Comparison of ENCODE assay signal across 1 cellular context in the genomic region with DNA sequence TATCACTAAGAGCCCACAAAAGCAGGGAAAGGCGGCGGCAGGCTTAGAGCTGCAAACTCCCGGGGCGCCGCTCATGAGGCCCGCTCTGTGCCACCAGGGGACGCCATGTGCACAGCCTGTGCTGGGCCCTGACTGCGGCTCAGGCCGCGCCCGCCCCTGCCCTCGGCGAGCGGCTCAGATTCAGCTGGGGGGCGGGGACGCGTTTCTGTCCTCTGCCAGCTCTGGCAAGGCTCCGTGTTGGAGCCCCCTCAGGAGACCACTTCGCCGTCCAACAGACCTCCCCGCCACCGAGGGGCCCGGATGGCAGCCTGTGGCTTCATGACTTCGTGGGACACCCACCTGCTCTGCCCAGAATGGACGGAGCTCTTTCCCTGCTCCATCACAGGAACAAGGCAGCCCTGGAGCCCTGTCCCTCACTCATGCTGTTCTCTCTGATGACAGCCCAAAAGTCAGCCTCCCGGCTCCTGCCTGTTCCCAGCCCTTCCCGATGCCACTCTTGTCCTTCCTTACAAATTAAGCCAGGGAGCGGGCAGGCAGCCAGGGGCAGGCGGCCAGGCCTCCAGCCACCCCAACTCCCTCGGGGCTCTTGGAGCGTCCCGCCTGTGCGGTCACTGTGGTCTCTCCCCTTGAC.
TF ChIP-seq lines count a peak whose summit lies in the region.

No MANE protein-coding gene starts in this region.

TF ChIP-seq in K562, 482 proteins besides CTCF, POLR2A, EP300 and RAD21 (continued from another document and continues in another):
- TF ChIP-seq, protein P1, sequence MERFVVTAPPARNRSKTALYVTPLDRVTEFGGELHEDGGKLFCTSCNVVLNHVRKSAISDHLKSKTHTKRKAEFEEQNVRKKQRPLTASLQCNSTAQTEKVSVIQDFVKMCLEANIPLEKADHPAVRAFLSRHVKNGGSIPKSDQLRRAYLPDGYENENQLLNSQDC (CRISPR knock-in tag; IDR thresholded peaks at IDR 0.05) = no peak
- TF ChIP-seq, protein P2, sequence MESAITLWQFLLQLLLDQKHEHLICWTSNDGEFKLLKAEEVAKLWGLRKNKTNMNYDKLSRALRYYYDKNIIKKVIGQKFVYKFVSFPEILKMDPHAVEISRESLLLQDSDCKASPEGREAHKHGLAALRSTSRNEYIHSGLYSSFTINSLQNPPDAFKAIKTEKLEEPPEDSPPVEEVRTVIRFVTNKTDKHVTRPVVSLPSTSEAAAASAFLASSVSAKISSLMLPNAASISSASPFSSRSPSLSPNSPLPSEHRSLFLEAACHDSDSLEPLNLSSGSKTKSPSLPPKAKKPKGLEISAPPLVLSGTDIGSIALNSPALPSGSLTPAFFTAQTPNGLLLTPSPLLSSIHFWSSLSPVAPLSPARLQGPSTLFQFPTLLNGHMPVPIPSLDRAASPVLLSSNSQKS (CRISPR knock-in tag; IDR thresholded peaks at IDR 0.05) = no peak
- TF ChIP-seq TEAD1 (CRISPR knock-in tag; IDR thresholded peaks at IDR 0.05) = 0 out of 4 replicates have a peak, but pooled peaks of 1 of the 2 experiments have one; percentile 39
- peak; percentile 97; the same call in 1 of the 2 replicates for TF ChIP-seq STAG1 (CRISPR knock-in tag; IDR thresholded peaks at IDR 0.05; ENCODE audit: borderline replicate concordance)
- TF ChIP-seq RHOXF2B (CRISPR knock-in tag; conservative IDR thresholded peaks at IDR 0.05) = no peak
- TF ChIP-seq NR3C1 (CRISPR knock-in tag; IDR thresholded peaks at IDR 0.05) = no peak
- TF ChIP-seq ZNF354B (CRISPR knock-in tag; IDR thresholded peaks at IDR 0.05) = no peak
- TF ChIP-seq NR2C2 (CRISPR knock-in tag; IDR thresholded peaks at IDR 0.05) = no peak; the same call in 1 of the 2 replicates
- TF ChIP-seq NR2C2 (tag; IDR thresholded peaks at IDR 0.05) = no peak
- no peak for TF ChIP-seq ZNF408 (CRISPR knock-in tag; IDR thresholded peaks at IDR 0.05; ENCODE audit: low read depth)
- TF ChIP-seq PHTF2 (CRISPR knock-in tag; IDR thresholded peaks at IDR 0.05) = no peak
- TF ChIP-seq SUPT5H (IDR thresholded peaks at IDR 0.05) = no peak
- no peak for TF ChIP-seq POLR2AphosphoS5 (IDR thresholded peaks at IDR 0.05; ENCODE audit: control insufficient read depth, insufficient read depth, low read depth, low read length)
- TF ChIP-seq BACH1 (tag; IDR thresholded peaks at IDR 0.05) = no peak
- no peak for TF ChIP-seq TCF7 (IDR thresholded peaks at IDR 0.05; ENCODE audit: borderline replicate concordance)
- TF ChIP-seq, protein P3, sequence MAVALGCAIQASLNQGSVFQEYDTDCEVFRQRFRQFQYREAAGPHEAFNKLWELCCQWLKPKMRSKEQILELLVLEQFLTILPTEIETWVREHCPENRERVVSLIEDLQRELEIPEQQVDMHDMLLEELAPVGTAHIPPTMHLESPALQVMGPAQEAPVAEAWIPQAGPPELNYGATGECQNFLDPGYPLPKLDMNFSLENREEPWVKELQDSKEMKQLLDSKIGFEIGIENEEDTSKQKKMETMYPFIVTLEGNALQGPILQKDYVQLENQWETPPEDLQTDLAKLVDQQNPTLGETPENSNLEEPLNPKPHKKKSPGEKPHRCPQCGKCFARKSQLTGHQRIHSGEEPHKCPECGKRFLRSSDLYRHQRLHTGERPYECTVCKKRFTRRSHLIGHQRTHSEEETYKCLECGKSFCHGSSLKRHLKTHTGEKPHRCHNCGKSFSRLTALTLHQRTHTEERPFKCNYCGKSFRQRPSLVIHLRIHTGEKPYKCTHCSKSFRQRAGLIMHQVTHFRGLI (CRISPR knock-in tag; IDR thresholded peaks at IDR 0.05) = no peak
- TF ChIP-seq ZNF586 (CRISPR knock-in tag; conservative IDR thresholded peaks at IDR 0.05) = no peak
- no peak for TF ChIP-seq ZFP36 (IDR thresholded peaks at IDR 0.05; ENCODE audit: low read depth, low read length, partially characterized antibody)
- TF ChIP-seq, protein P4, sequence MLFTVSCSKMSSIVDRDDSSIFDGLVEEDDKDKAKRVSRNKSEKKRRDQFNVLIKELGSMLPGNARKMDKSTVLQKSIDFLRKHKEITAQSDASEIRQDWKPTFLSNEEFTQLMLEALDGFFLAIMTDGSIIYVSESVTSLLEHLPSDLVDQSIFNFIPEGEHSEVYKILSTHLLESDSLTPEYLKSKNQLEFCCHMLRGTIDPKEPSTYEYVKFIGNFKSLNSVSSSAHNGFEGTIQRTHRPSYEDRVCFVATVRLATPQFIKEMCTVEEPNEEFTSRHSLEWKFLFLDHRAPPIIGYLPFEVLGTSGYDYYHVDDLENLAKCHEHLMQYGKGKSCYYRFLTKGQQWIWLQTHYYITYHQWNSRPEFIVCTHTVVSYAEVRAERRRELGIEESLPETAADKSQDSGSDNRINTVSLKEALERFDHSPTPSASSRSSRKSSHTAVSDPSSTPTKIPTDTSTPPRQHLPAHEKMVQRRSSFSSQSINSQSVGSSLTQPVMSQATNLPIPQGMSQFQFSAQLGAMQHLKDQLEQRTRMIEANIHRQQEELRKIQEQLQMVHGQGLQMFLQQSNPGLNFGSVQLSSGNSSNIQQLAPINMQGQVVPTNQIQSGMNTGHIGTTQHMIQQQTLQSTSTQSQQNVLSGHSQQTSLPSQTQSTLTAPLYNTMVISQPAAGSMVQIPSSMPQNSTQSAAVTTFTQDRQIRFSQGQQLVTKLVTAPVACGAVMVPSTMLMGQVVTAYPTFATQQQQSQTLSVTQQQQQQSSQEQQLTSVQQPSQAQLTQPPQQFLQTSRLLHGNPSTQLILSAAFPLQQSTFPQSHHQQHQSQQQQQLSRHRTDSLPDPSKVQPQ (CRISPR knock-in tag; IDR thresholded peaks at IDR 0.05; ENCODE audit: borderline replicate concordance) = no peak
- TF ChIP-seq HNRNPUL1 (IDR thresholded peaks at IDR 0.05; ENCODE audit: low read length) = no peak
- no peak for TF ChIP-seq KDM5B (IDR thresholded peaks at IDR 0.05; ENCODE audit: insufficient replicate concordance, low read depth, low read length)
- TF ChIP-seq ELF2 (CRISPR knock-in tag; IDR thresholded peaks at IDR 0.05) = no peak
- no peak for TF ChIP-seq KAT2B (IDR thresholded peaks at IDR 0.05; ENCODE audit: low read depth, low read length)
- no peak for TF ChIP-seq TEAD4 (IDR thresholded peaks at IDR 0.05; ENCODE audit: low read length)
- no peak for TF ChIP-seq TEAD4 (CRISPR knock-in tag; IDR thresholded peaks at IDR 0.05; ENCODE audit: borderline replicate concordance)
- TF ChIP-seq PTBP1 (IDR thresholded peaks at IDR 0.05; ENCODE audit: low read depth, low read length) = no peak
- no peak for TF ChIP-seq ZC3H8 (IDR thresholded peaks at IDR 0.05)
- TF ChIP-seq CREB1 (IDR thresholded peaks at IDR 0.05) = 0 out of 2 replicates have a peak, but pooled peaks have one; percentile 5
- 0 out of 2 replicates have a peak, but pooled peaks have one; percentile 40 for TF ChIP-seq CREB1 (CRISPR knock-in tag; IDR thresholded peaks at IDR 0.05)
- TF ChIP-seq, protein P5, sequence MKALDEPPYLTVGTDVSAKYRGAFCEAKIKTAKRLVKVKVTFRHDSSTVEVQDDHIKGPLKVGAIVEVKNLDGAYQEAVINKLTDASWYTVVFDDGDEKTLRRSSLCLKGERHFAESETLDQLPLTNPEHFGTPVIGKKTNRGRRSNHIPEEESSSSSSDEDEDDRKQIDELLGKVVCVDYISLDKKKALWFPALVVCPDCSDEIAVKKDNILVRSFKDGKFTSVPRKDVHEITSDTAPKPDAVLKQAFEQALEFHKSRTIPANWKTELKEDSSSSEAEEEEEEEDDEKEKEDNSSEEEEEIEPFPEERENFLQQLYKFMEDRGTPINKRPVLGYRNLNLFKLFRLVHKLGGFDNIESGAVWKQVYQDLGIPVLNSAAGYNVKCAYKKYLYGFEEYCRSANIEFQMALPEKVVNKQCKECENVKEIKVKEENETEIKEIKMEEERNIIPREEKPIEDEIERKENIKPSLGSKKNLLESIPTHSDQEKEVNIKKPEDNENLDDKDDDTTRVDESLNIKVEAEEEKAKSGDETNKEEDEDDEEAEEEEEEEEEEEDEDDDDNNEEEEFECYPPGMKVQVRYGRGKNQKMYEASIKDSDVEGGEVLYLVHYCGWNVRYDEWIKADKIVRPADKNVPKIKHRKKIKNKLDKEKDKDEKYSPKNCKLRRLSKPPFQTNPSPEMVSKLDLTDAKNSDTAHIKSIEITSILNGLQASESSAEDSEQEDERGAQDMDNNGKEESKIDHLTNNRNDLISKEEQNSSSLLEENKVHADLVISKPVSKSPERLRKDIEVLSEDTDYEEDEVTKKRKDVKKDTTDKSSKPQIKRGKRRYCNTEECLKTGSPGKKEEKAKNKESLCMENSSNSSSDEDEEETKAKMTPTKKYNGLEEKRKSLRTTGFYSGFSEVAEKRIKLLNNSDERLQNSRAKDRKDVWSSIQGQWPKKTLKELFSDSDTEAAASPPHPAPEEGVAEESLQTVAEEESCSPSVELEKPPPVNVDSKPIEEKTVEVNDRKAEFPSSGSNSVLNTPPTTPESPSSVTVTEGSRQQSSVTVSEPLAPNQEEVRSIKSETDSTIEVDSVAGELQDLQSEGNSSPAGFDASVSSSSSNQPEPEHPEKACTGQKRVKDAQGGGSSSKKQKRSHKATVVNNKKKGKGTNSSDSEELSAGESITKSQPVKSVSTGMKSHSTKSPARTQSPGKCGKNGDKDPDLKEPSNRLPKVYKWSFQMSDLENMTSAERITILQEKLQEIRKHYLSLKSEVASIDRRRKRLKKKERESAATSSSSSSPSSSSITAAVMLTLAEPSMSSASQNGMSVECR (CRISPR knock-in tag; IDR thresholded peaks at IDR 0.05) = 0 out of 2 replicates have a peak, but pooled peaks have one; percentile 24
- no peak for TF ChIP-seq ZNF507 (tag; conservative IDR thresholded peaks at IDR 0.05)
- no peak for TF ChIP-seq MCM7 (IDR thresholded peaks at IDR 0.05)
- no peak for TF ChIP-seq ELF1 (tag; IDR thresholded peaks at IDR 0.05)
- TF ChIP-seq MBD2 (IDR thresholded peaks at IDR 0.05; ENCODE audit: borderline replicate concordance, low read depth) = no peak
- no peak for TF ChIP-seq NELFE (IDR thresholded peaks at IDR 0.05; ENCODE audit: insufficient read depth, insufficient read length)
- TF ChIP-seq ZNF445 (CRISPR knock-in tag; IDR thresholded peaks at IDR 0.05; ENCODE audit: low read depth) = no peak
- TF ChIP-seq RUNX1 (IDR thresholded peaks at IDR 0.05; ENCODE audit: low read depth) = no peak
- TF ChIP-seq, protein P6, sequence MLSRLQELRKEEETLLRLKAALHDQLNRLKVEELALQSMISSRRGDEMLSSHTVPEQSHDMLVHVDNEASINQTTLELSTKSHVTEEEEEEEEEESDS (CRISPR knock-in tag; IDR thresholded peaks at IDR 0.05) = no peak
- TF ChIP-seq, protein P7, sequence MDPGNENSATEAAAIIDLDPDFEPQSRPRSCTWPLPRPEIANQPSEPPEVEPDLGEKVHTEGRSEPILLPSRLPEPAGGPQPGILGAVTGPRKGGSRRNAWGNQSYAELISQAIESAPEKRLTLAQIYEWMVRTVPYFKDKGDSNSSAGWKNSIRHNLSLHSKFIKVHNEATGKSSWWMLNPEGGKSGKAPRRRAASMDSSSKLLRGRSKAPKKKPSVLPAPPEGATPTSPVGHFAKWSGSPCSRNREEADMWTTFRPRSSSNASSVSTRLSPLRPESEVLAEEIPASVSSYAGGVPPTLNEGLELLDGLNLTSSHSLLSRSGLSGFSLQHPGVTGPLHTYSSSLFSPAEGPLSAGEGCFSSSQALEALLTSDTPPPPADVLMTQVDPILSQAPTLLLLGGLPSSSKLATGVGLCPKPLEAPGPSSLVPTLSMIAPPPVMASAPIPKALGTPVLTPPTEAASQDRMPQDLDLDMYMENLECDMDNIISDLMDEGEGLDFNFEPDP (CRISPR knock-in tag; IDR thresholded peaks at IDR 0.05) = no peak
- TF ChIP-seq, protein P8, sequence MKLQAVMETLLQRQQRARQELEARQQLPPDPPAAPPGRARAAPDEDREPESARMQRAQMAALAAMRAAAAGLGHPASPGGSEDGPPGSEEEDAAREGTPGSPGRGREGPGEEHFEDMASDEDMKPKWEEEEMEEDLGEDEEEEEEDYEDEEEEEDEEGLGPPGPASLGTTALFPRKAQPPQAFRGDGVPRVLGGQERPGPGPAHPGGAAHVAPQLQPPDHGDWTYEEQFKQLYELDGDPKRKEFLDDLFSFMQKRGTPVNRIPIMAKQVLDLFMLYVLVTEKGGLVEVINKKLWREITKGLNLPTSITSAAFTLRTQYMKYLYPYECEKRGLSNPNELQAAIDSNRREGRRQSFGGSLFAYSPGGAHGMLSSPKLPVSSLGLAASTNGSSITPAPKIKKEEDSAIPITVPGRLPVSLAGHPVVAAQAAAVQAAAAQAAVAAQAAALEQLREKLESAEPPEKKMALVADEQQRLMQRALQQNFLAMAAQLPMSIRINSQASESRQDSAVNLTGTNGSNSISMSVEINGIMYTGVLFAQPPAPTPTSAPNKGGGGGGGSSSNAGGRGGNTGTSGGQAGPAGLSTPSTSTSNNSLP (IDR thresholded peaks at IDR 0.05; ENCODE audit: borderline replicate concordance, low read depth, low read length) = no peak
- TF ChIP-seq, protein P9, sequence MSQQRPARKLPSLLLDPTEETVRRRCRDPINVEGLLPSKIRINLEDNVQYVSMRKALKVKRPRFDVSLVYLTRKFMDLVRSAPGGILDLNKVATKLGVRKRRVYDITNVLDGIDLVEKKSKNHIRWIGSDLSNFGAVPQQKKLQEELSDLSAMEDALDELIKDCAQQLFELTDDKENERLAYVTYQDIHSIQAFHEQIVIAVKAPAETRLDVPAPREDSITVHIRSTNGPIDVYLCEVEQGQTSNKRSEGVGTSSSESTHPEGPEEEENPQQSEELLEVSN (IDR thresholded peaks at IDR 0.05; ENCODE audit: borderline replicate concordance in 1 of 2, extremely low read depth in 1 of 2, insufficient read depth in 1 of 2, insufficient read length in 1 of 2, low read depth in 1 of 2, low read length in 1 of 2, poor library complexity in 1 of 2, severe bottlenecking in 1 of 2) = peak; percentile 19 to 65
- TF ChIP-seq ETS2 (tag; IDR thresholded peaks at IDR 0.05; ENCODE audit: borderline replicate concordance, poor library complexity, severe bottlenecking) = no peak
- no peak for TF ChIP-seq SMARCC2 (IDR thresholded peaks at IDR 0.05; ENCODE audit: low read depth)
- no peak for TF ChIP-seq TRIM28 (IDR thresholded peaks at IDR 0.05)
- TF ChIP-seq CBFA2T2 (conservative IDR thresholded peaks at IDR 0.05) = no peak
- TF ChIP-seq BMI1 (IDR thresholded peaks at IDR 0.05; ENCODE audit: low read length) = no peak
- TF ChIP-seq, protein P10, sequence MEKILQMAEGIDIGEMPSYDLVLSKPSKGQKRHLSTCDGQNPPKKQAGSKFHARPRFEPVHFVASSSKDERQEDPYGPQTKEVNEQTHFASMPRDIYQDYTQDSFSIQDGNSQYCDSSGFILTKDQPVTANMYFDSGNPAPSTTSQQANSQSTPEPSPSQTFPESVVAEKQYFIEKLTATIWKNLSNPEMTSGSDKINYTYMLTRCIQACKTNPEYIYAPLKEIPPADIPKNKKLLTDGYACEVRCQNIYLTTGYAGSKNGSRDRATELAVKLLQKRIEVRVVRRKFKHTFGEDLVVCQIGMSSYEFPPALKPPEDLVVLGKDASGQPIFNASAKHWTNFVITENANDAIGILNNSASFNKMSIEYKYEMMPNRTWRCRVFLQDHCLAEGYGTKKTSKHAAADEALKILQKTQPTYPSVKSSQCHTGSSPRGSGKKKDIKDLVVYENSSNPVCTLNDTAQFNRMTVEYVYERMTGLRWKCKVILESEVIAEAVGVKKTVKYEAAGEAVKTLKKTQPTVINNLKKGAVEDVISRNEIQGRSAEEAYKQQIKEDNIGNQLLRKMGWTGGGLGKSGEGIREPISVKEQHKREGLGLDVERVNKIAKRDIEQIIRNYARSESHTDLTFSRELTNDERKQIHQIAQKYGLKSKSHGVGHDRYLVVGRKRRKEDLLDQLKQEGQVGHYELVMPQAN (IDR thresholded peaks at IDR 0.05; ENCODE audit: borderline replicate concordance) = no peak
- no peak for TF ChIP-seq CCAR2 (IDR thresholded peaks at IDR 0.05; ENCODE audit: low read depth, low read length)
- no peak for TF ChIP-seq ZBTB17 (CRISPR knock-in tag; IDR thresholded peaks at IDR 0.05)
- TF ChIP-seq HDAC3 (IDR thresholded peaks at IDR 0.05; ENCODE audit: borderline replicate concordance, partially characterized antibody) = no peak
- TF ChIP-seq RBM39 (optimal IDR thresholded peaks at IDR 0.05; ENCODE audit: low read depth, low read length) = no peak
- no peak for TF ChIP-seq ZNF316 (IDR thresholded peaks at IDR 0.05)
- TF ChIP-seq NFATC3 (IDR thresholded peaks at IDR 0.05) = no peak
